9 cellular contexts compared by ENCODE assay signal in the genomic region with DNA sequence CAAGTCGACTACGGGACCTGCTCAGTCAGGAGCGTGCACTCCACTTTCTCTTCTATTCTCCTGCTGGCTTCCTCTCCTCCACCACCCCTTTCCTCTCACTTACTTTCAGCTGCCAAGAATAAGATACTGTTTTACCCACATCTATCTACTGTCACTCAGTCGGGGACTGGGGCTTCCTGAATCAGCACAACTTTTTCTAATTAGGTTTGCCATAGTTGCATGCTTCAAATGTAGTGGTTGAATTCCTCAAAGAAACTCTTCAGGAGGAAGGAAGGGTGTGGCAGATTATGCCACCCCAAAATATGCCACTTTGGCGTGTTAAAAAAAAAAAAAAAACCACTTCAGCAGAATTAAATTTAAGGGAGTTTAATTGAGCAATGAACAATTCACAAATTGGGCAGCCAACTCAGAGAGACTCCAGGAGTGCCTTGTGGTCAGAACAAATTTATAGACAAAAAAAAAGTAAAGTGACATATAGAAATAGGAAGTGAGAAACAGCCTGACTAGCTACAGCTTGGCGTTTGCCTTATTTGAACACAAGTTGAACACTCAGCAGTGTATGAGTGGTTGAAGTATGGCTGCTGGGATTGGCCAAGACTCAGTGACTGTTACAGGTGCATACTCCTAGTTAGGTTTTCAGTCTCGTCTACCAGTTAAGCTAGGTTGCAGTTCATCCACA. TPM values are rescaled to one million over a fixed set of nuclear protein-coding genes. Genes with fewer than 3 reads are reported as not detected.
DNase-seq lines count a peak whose midpoint lies in the region; ATAC-seq, FAIRE-seq and TF ChIP-seq lines count a peak whose summit lies in the region.
"Had no signal": no experiment of that assay in that cellular context is flagged by ENCODE, and none has a peak within 500 bp of the region (broad histone marks: within the 10 kb centered on the region; RNA-seq: fewer than 3 reads in every experiment).

No MANE protein-coding gene starts in this region.

- no peak overlapping the region for H3K4me3 ChIP-seq in tibial artery

- H3K9me3 ChIP-seq in tibial artery, result no peaks in the 10 kb centered on the region

- peak; percentile 82 for ATAC-seq in GM18498 (IDR thresholded peaks at IDR 0.05; ENCODE audit: unreplicated experiment)
- ATAC-seq in GM21723 (IDR thresholded peaks at IDR 0.05; ENCODE audit: unreplicated experiment), result peak; percentile 79
- ATAC-seq in esophagus mucosa, result peak; percentile 18

- no peak for TF ChIP-seq CTCF in tibial artery (IDR thresholded peaks at IDR 0.05)

- no peak overlapping the region for H3K27ac ChIP-seq in tibial artery
- H3K27ac ChIP-seq: parathyroid adenoma had no signal

- peaks cover 0 to 2% (median 0%) of the 10 kb centered on the region in 4 donors for H3K4me1 ChIP-seq in tibial artery
- H3K4me1 ChIP-seq: parathyroid adenoma had no signal

- FAIRE-seq in H54 (lab: Jason Lieb, UNC), result no peak

- H3K36me3 ChIP-seq in tibial artery, result no peaks in the 10 kb centered on the region

- intact Hi-C loops in tibial artery (cut with DNase I; ENCODE audit: low total_unique reads), result no loop called here

- DNase-seq in Kasumi-1 (lab: John Stamatoyannopoulos, UW) (peak; percentile 54 to 69), H54 (ENCODE audit: insufficient read length, low spot score) (no peak), Ammon's horn (ENCODE audit: low spot score) (no peak), tibial artery (no peak), HUDEP-2 (lab: John Stamatoyannopoulos, UW; ENCODE audit: unreplicated experiment in 76 of 76) (no peak)

- H3K27me3 ChIP-seq in tibial artery, result no peaks in the 10 kb centered on the region

- TF ChIP-seq POLR2A in H54 (IDR thresholded peaks at IDR 0.05; ENCODE audit: low read depth, low read length), result no peak

RNA-seq across cellular contexts. Expression of a gene that starts 32.5 kb away (rescaled TPM):
- 3.2 TPM for total RNA-seq in esophagus mucosa

Comparison
In these comparisons a context has a peak if more than half of its experiments do, and no peak if none do; other contexts are left out.
1. ATAC-seq: peak in every context shown above with its lines; median percentile 82 in GM18498; 79 in GM21723; 18 in esophagus mucosa.
2. DNase-seq: peak in Kasumi-1 (2 of 2); none in H54 (single experiment), Ammon's horn (single experiment), tibial artery (0 of 2) and HUDEP-2 (0 of 76).